Comparison of ENCODE assay signal across 1 cellular context in the genomic region with DNA sequence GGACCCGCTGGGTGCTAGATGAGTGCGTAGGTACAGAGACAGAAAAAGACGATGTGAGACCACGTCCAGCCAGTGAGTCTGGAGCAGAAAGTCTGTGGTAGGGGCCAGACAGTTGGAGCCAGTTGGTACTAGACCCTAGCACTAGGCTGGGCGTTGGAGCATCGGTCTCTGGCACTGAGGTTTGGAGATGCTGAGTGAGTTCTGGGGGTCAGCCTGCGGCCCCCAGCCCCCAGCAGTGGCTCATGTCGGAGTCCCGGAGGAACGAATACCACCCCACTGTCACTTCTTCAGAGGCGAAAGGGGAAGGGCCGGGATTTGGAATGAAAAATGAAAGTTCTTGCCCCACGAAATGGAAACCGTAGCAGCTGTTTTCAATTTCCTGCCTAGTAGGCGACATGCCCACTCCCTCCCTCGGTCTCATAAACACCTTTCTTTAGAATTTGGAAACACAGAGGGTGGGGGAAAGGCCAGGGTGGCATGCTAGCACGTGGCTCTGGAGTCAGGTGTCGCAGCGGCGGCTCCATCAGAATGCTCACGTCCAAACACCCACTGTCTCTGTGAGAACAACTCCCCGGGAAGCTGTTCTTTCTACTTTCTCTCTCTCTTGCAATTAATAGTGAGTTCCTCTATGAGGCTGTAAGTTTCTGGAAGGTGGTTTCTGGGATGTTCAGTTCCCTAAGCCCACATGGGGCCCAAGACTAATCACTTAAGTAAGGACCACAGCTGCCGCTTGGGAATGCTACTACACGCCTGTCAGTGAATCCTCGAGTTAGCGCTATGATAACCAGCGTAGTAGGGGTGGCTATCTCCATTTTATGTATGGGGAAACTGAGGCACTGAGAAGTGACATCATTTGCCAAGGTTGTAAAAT.
TF ChIP-seq lines count a peak whose summit lies in the region.

No MANE protein-coding gene starts in this region.

TF ChIP-seq in GM12878, 131 proteins besides CTCF, POLR2A, EP300 and RAD21 (continued from another document and continues in another):
- TF ChIP-seq SREBF2 (IDR thresholded peaks at IDR 0.05; ENCODE audit: low read length) (no peak), RB1 (IDR thresholded peaks at IDR 0.05; ENCODE audit: borderline replicate concordance) (no peak), BCL11A (IDR thresholded peaks at IDR 0.05; ENCODE audit: low read depth, low read length) (peak; percentile 38; the same call in 1 of the 2 replicates), SUZ12 (IDR thresholded peaks at IDR 0.05; ENCODE audit: unreplicated experiment) (no peak), RBBP5 (conservative IDR thresholded peaks at IDR 0.05) (no peak), SP1 (IDR thresholded peaks at IDR 0.05; ENCODE audit: low read depth, low read length) (peak; percentile 20), CHD1 (IDR thresholded peaks at IDR 0.05; ENCODE audit: low read depth, low read length) (no peak), SMAD1 (IDR thresholded peaks at IDR 0.05; ENCODE audit: low read depth, partially characterized antibody) (no peak), HDAC6 (IDR thresholded peaks at IDR 0.05; ENCODE audit: unreplicated experiment) (no peak), ESRRA (IDR thresholded peaks at IDR 0.05; ENCODE audit: low read length) (no peak), SMC3 (IDR thresholded peaks at IDR 0.05; ENCODE audit: borderline replicate concordance, low read length) (no peak), EZH2 (IDR thresholded peaks at IDR 0.05; ENCODE audit: borderline replicate concordance, control insufficient read depth, low read depth, low read length) (no peak), MXI1 (IDR thresholded peaks at IDR 0.05; ENCODE audit: low read depth, low read length) (peak; percentile 78), ETV6 (conservative IDR thresholded peaks at IDR 0.05 in 1 of 2, IDR thresholded peaks at IDR 0.05 in 1 of 2; ENCODE audit: borderline replicate concordance in 1 of 2, low read depth in 1 of 2) (peak in 1 of 2 experiments; percentile 48; a peak in 2 of 4 replicates), BRCA1 (IDR thresholded peaks at IDR 0.05; ENCODE audit: low read depth, low read length) (no peak), CBX5 (IDR thresholded peaks at IDR 0.05; ENCODE audit: low read depth) (no peak), LARP7 (IDR thresholded peaks at IDR 0.05) (no peak; the same call in 1 of the 2 replicates), ZNF24 (IDR thresholded peaks at IDR 0.05) (peak; percentile 67; the same call in 1 of the 2 replicates), TCF12 (IDR thresholded peaks at IDR 0.05; ENCODE audit: low read depth, low read length) (peak; percentile 88; the same call in 1 of the 2 replicates), EED (IDR thresholded peaks at IDR 0.05; ENCODE audit: low read depth) (peak; percentile 79), NFXL1 (IDR thresholded peaks at IDR 0.05; ENCODE audit: borderline replicate concordance) (no peak), JUNB (IDR thresholded peaks at IDR 0.05) (no peak), GATAD2B (conservative IDR thresholded peaks at IDR 0.05; ENCODE audit: low read depth) (peak; percentile 66; the same call in 1 of the 2 replicates), TAF1 (IDR thresholded peaks at IDR 0.05; ENCODE audit: borderline replicate concordance, low read depth, low read length) (peak; percentile 11; the same call in 1 of the 2 replicates), NR2F1 (conservative IDR thresholded peaks at IDR 0.05) (peak; percentile 32; the same call in 1 of the 2 replicates), FOS (IDR thresholded peaks at IDR 0.05; ENCODE audit: borderline replicate concordance, extremely low read depth, insufficient read length) (no peak), ZZZ3 (IDR thresholded peaks at IDR 0.05; ENCODE audit: control insufficient read depth, insufficient read length, low read depth) (no peak), GABPA (IDR thresholded peaks at IDR 0.05; ENCODE audit: low read depth) (no peak), STAT1 (conservative IDR thresholded peaks at IDR 0.05) (0 out of 2 replicates have a peak, but pooled peaks have one; percentile 36), RUNX3 (IDR thresholded peaks at IDR 0.05; ENCODE audit: low read length) (no peak), RFX5 (IDR thresholded peaks at IDR 0.05; ENCODE audit: low read depth, low read length) (no peak), MEF2A (IDR thresholded peaks at IDR 0.05; ENCODE audit: insufficient read depth, low read depth, low read length) (peak; percentile 41; the same call in 1 of the 2 replicates), CEBPB (IDR thresholded peaks at IDR 0.05; ENCODE audit: borderline replicate concordance in 1 of 2, low read depth in 2 of 2, low read length in 2 of 2) (no peak), POLR2AphosphoS2 (IDR thresholded peaks at IDR 0.05; ENCODE audit: low read depth, low read length) (no peak), NFYA (IDR thresholded peaks at IDR 0.05; ENCODE audit: borderline replicate concordance, low read depth, low read length) (no peak)
- TF ChIP-seq, protein P1, sequence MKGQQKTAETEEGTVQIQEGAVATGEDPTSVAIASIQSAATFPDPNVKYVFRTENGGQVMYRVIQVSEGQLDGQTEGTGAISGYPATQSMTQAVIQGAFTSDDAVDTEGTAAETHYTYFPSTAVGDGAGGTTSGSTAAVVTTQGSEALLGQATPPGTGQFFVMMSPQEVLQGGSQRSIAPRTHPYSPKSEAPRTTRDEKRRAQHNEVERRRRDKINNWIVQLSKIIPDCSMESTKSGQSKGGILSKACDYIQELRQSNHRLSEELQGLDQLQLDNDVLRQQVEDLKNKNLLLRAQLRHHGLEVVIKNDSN (IDR thresholded peaks at IDR 0.05; ENCODE audit: borderline replicate concordance, extremely low read length, insufficient read depth, low read depth, low read length), result peak; percentile 54
- TF ChIP-seq, protein P2, sequence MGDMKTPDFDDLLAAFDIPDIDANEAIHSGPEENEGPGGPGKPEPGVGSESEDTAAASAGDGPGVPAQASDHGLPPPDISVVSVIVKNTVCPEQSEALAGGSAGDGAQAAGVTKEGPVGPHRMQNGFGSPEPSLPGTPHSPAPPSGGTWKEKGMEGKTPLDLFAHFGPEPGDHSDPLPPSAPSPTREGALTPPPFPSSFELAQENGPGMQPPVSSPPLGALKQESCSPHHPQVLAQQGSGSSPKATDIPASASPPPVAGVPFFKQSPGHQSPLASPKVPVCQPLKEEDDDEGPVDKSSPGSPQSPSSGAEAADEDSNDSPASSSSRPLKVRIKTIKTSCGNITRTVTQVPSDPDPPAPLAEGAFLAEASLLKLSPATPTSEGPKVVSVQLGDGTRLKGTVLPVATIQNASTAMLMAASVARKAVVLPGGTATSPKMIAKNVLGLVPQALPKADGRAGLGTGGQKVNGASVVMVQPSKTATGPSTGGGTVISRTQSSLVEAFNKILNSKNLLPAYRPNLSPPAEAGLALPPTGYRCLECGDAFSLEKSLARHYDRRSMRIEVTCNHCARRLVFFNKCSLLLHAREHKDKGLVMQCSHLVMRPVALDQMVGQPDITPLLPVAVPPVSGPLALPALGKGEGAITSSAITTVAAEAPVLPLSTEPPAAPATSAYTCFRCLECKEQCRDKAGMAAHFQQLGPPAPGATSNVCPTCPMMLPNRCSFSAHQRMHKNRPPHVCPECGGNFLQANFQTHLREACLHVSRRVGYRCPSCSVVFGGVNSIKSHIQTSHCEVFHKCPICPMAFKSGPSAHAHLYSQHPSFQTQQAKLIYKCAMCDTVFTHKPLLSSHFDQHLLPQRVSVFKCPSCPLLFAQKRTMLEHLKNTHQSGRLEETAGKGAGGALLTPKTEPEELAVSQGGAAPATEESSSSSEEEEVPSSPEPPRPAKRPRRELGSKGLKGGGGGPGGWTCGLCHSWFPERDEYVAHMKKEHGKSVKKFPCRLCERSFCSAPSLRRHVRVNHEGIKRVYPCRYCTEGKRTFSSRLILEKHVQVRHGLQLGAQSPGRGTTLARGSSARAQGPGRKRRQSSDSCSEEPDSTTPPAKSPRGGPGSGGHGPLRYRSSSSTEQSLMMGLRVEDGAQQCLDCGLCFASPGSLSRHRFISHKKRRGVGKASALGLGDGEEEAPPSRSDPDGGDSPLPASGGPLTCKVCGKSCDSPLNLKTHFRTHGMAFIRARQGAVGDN (IDR thresholded peaks at IDR 0.05), result peak; percentile 97
- TF ChIP-seq, protein P3, sequence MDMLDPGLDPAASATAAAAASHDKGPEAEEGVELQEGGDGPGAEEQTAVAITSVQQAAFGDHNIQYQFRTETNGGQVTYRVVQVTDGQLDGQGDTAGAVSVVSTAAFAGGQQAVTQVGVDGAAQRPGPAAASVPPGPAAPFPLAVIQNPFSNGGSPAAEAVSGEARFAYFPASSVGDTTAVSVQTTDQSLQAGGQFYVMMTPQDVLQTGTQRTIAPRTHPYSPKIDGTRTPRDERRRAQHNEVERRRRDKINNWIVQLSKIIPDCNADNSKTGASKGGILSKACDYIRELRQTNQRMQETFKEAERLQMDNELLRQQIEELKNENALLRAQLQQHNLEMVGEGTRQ (IDR thresholded peaks at IDR 0.05; ENCODE audit: borderline replicate concordance, low read depth, low read length), result no peak; the same call in 1 of the 2 replicates
- TF ChIP-seq, protein P4, sequence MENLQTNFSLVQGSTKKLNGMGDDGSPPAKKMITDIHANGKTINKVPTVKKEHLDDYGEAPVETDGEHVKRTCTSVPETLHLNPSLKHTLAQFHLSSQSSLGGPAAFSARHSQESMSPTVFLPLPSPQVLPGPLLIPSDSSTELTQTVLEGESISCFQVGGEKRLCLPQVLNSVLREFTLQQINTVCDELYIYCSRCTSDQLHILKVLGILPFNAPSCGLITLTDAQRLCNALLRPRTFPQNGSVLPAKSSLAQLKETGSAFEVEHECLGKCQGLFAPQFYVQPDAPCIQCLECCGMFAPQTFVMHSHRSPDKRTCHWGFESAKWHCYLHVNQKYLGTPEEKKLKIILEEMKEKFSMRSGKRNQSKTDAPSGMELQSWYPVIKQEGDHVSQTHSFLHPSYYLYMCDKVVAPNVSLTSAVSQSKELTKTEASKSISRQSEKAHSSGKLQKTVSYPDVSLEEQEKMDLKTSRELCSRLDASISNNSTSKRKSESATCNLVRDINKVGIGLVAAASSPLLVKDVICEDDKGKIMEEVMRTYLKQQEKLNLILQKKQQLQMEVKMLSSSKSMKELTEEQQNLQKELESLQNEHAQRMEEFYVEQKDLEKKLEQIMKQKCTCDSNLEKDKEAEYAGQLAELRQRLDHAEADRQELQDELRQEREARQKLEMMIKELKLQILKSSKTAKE (IDR thresholded peaks at IDR 0.05; ENCODE audit: low read depth, poor library complexity, severe bottlenecking), result peak; percentile 63
- TF ChIP-seq, protein P5, sequence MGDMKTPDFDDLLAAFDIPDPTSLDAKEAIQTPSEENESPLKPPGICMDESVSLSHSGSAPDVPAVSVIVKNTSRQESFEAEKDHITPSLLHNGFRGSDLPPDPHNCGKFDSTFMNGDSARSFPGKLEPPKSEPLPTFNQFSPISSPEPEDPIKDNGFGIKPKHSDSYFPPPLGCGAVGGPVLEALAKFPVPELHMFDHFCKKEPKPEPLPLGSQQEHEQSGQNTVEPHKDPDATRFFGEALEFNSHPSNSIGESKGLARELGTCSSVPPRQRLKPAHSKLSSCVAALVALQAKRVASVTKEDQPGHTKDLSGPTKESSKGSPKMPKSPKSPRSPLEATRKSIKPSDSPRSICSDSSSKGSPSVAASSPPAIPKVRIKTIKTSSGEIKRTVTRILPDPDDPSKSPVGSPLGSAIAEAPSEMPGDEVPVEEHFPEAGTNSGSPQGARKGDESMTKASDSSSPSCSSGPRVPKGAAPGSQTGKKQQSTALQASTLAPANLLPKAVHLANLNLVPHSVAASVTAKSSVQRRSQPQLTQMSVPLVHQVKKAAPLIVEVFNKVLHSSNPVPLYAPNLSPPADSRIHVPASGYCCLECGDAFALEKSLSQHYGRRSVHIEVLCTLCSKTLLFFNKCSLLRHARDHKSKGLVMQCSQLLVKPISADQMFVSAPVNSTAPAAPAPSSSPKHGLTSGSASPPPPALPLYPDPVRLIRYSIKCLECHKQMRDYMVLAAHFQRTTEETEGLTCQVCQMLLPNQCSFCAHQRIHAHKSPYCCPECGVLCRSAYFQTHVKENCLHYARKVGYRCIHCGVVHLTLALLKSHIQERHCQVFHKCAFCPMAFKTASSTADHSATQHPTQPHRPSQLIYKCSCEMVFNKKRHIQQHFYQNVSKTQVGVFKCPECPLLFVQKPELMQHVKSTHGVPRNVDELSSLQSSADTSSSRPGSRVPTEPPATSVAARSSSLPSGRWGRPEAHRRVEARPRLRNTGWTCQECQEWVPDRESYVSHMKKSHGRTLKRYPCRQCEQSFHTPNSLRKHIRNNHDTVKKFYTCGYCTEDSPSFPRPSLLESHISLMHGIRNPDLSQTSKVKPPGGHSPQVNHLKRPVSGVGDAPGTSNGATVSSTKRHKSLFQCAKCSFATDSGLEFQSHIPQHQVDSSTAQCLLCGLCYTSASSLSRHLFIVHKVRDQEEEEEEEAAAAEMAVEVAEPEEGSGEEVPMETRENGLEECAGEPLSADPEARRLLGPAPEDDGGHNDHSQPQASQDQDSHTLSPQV (IDR thresholded peaks at IDR 0.05), result no peak; the same call in 1 of the 2 replicates
- TF ChIP-seq, protein P6, sequence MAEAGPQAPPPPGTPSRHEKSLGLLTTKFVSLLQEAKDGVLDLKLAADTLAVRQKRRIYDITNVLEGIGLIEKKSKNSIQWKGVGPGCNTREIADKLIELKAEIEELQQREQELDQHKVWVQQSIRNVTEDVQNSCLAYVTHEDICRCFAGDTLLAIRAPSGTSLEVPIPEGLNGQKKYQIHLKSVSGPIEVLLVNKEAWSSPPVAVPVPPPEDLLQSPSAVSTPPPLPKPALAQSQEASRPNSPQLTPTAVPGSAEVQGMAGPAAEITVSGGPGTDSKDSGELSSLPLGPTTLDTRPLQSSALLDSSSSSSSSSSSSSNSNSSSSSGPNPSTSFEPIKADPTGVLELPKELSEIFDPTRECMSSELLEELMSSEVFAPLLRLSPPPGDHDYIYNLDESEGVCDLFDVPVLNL (IDR thresholded peaks at IDR 0.05; ENCODE audit: low read depth, low read length), result no peak
- TF ChIP-seq, protein P7, sequence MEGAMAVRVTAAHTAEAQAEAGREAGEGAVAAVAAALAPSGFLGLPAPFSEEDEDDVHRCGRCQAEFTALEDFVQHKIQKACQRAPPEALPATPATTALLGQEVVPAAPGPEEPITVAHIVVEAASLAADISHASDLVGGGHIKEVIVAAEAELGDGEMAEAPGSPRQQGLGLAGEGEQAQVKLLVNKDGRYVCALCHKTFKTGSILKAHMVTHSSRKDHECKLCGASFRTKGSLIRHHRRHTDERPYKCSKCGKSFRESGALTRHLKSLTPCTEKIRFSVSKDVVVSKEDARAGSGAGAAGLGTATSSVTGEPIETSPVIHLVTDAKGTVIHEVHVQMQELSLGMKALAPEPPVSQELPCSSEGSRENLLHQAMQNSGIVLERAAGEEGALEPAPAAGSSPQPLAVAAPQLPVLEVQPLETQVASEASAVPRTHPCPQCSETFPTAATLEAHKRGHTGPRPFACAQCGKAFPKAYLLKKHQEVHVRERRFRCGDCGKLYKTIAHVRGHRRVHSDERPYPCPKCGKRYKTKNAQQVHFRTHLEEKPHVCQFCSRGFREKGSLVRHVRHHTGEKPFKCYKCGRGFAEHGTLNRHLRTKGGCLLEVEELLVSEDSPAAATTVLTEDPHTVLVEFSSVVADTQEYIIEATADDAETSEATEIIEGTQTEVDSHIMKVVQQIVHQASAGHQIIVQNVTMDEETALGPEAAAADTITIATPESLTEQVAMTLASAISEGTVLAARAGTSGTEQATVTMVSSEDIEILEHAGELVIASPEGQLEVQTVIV (IDR thresholded peaks at IDR 0.05; ENCODE audit: borderline replicate concordance, partially characterized antibody), result no peak
- TF ChIP-seq, protein P8, sequence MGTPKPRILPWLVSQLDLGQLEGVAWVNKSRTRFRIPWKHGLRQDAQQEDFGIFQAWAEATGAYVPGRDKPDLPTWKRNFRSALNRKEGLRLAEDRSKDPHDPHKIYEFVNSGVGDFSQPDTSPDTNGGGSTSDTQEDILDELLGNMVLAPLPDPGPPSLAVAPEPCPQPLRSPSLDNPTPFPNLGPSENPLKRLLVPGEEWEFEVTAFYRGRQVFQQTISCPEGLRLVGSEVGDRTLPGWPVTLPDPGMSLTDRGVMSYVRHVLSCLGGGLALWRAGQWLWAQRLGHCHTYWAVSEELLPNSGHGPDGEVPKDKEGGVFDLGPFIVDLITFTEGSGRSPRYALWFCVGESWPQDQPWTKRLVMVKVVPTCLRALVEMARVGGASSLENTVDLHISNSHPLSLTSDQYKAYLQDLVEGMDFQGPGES (IDR thresholded peaks at IDR 0.05), result no peak
